Comparison of ENCODE assay signal across 23 cellular contexts in genomic region chr17:77905766-77906165, GRCh38.
"Had no signal": no experiment of that assay in that cellular context is flagged by ENCODE, and none has a peak within 500 bp of the region (broad histone marks: within the 10 kb centered on the region; RNA-seq: fewer than 3 reads in every experiment).

No MANE protein-coding gene starts in this region.

- ATAC-seq: left colon; left lung; lower lobe of right lung; naive thymus-derived CD8-positive, alpha-beta T cell; stimulated activated memory B cell treated with anti-CD40 and anti-IgM and Interleukin-4, amounts not matched to agents 10 μg/mL and 1 μg/mL and 100 μg/mL, for 72 hours; stimulated activated naive CD8-positive, alpha-beta T cell treated with anti-CD3 and anti-CD28 coated beads, Interleukin-15, amount 100 ng/mL, for 72 hours had no signal

- H3K27ac ChIP-seq: left lung, lower lobe of right lung, parathyroid adenoma, right atrium auricular region, tibial nerve, vagina had no signal

- H3K4me2 ChIP-seq: smooth muscle cell had no signal

- H3K9me3 ChIP-seq: lower lobe of right lung, right atrium auricular region, tibial nerve, vagina had no signal

- DNase-seq: hypothalamus; immature natural killer cell; kidney; left colon; lower lobe of right lung; mammary epithelial cell; mesenchymal stem cell; naive thymus-derived CD8-positive, alpha-beta T cell; nucleus accumbens; stimulated activated CD4-positive, alpha-beta T cell treated with anti-CD3 and anti-CD28 coated beads, Interleukin-1b, Interleukin-23, amount 100 ng/mL, for 48 hours; stimulated activated CD4-positive, alpha-beta T cell treated with anti-CD3 and anti-CD28 coated beads, Interleukin-2, amount 100 ng/mL, for 48 hours; stimulated activated CD4-positive, alpha-beta T cell treated with anti-CD3 and anti-CD28 coated beads, Interleukin-4, amount 100 ng/mL, for 4 hours; stimulated activated CD8-positive, alpha-beta memory T cell treated with anti-CD3 and anti-CD28 coated beads, Interleukin-4, amount 100 ng/mL, for 48 hours; stimulated activated naive CD4-positive, alpha-beta T cell treated with Interleukin-2 at 50 U/mL for 16 hours; stimulated activated naive CD8-positive, alpha-beta T cell treated with anti-CD3 and anti-CD28 coated beads, Interleukin-15, amount 100 ng/mL, for 72 hours; substantia nigra had no signal

- H3K4me1 ChIP-seq: left lung, lower lobe of right lung, parathyroid adenoma had no signal

- H3K27me3 ChIP-seq: right atrium auricular region, tibial nerve, vagina had no signal

- H2AFZ ChIP-seq: parathyroid adenoma had no signal

- H3K36me3 ChIP-seq: left lung, lower lobe of right lung, right atrium auricular region, tibial nerve, vagina had no signal

- H3K4me3 ChIP-seq: left lung, lower lobe of right lung, right atrium auricular region, smooth muscle cell, tibial nerve, vagina had no signal

- H3K79me2 ChIP-seq: parathyroid adenoma had no signal
